In the genomic region with DNA sequence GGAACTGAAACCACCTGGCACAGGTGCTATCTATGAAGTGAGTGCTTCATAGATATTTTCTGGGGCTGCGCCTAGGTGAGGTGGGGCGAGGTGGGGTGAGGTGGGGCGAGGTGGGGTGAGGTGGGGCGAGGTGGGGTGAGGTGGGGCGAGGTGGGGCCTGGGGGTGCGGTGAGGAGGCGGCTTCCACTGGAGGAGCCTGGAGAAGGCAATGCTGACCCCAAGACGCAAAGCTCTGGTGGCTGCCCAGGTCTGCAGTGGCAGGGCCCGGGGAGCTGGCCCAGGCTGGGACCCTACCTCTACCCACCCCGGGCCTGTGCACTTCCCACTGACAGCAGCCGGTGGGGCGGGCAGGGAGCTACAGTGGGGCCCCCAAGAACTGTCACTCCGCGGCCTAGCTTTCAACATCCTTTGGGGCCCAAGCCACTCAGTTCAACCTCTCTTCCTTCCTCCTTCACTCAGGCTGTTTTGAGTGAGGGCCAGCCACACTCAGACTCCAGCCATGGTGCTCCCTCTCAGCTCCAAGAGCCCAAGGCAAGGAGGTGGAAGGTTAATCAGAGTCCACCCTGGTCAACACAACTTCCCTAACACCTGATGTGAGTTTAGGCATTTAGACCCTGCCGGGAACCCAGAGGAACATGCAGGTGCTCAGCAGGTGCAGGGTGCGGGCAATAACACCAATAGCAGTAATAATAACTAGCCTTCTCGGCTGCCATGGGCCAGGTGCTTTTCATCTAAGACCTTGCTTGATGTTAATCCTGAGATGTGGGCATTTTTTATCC, we compare ENCODE assay signal across 10 cellular contexts.
DNase-seq lines count a peak whose midpoint lies in the region; ATAC-seq, FAIRE-seq and TF ChIP-seq lines count a peak whose summit lies in the region.
"Had no signal": no experiment of that assay in that cellular context is flagged by ENCODE, and none has a peak within 500 bp of the region (broad histone marks: within the 10 kb centered on the region; RNA-seq: fewer than 3 reads in every experiment).

No MANE protein-coding gene starts in this region.

- no peaks in the 10 kb centered on the region for H3K79me2 ChIP-seq in OCI-LY1 (ENCODE audit: insufficient read depth, low read length)
- H3K79me2 ChIP-seq in K562 (ENCODE audit: control insufficient read depth, insufficient read depth, low read length), result no peaks in the 10 kb centered on the region

- ATAC-seq in K562 (no peak), GM18870 (IDR thresholded peaks at IDR 0.05; ENCODE audit: unreplicated experiment) (no peak), HG03097 (IDR thresholded peaks at IDR 0.05; ENCODE audit: low FRiP score, unreplicated experiment) (no peak)

- no peak for TF ChIP-seq EP300 in K562 (IDR thresholded peaks at IDR 0.05; ENCODE audit: low read length)

- TF ChIP-seq CTCF in GM10248 (IDR thresholded peaks at IDR 0.05; ENCODE audit: control extremely low read depth, extremely low read depth, low read depth, missing control alignments) (no peak), OCI-LY1 (IDR thresholded peaks at IDR 0.05; ENCODE audit: low read length) (no peak), K562 (IDR thresholded peaks at IDR 0.05 in 2 of 3, conservative IDR thresholded peaks at IDR 0.05 in 1 of 3; ENCODE audit: insufficient read depth in 2 of 3, low read depth in 1 of 3, low read length in 3 of 3) (no peak), neutrophil (IDR thresholded peaks at IDR 0.05) (no peak)

- intact Hi-C loops in K562 (cut with micrococcal nuclease), result loop anchor here (5.0 kb wide), 1 partner anchor 305 kb away; no protein-coding TSS in a partner anchor

- peak; percentile 56 for DNase-seq in GM10248 (ENCODE audit: extremely low spot score)
- no peak for DNase-seq in K562 (ENCODE audit: extremely low read depth in 1 of 4, low spot score in 3 of 4)
- DNase-seq in NCI-H2107 treated with DMSO at 0.1 percent for 48 hours (lab: John Stamatoyannopoulos, UW; ENCODE audit: unreplicated experiment), result no peak
- no peak for DNase-seq in dedifferentiated amniotic fluid mesenchymal stem cell (ENCODE audit: extremely low spot score)
- DNase-seq: Karpas-422 had no signal

- in situ Hi-C loops in K562 (cut with MboI), result loop anchor here (10.0 to 25.0 kb wide), 2 partner anchors 295 to 352 kb away; no protein-coding TSS in a partner anchor

- CTCF ChIA-PET in GM10248 (lab: Yijun Ruan, JAX) (interaction anchor here (0.9 to 12.5 kb wide), 10 partner anchors 16 to 476 kb away, joined by 3 to 169 read pairs (median 4); a partner anchor contains a TSS), K562 (lab: Yijun Ruan, JAX; ENCODE audit: low intra/inter-chr PET ratio) (no interaction called here)

- H3K9me1 ChIP-seq in K562 (ENCODE audit: control insufficient read depth, insufficient read depth, low read length), result peaks cover 5% of the 10 kb centered on the region

- peaks cover 15% of the 10 kb centered on the region; the same call in 1 of the 2 replicates for H3F3A ChIP-seq in OCI-LY1 (ENCODE audit: insufficient read depth, low read length)

- peak overlapping the region; percentile 37 for H3K4me2 ChIP-seq in OCI-LY1 (ENCODE audit: low read length)
- no peak overlapping the region for H3K4me2 ChIP-seq in K562 (ENCODE audit: insufficient read depth, low read length)
- H3K4me2 ChIP-seq: smooth muscle cell had no signal

- no TSS peak for BruUV-seq in K562 (replicated peaks; lab: Mats Ljungman, UMichigan)

- H2AFZ ChIP-seq in OCI-LY1 (ENCODE audit: low read length), result no peak overlapping the region
- H2AFZ ChIP-seq in K562 (ENCODE audit: low read depth, low read length), result no peak overlapping the region

- H3K4me1 ChIP-seq in OCI-LY1 (ENCODE audit: insufficient read depth, low read length, severe bottlenecking) (peaks cover 100% of the 10 kb centered on the region), K562 (replicated peaks in 1 of 2; ENCODE audit: control insufficient read depth in 2 of 2, insufficient read depth in 2 of 2, low read length in 2 of 2) (peaks cover 30 to 46% of the 10 kb centered on the region in 2 experiments; a peak in 4 of 5 replicates), neutrophil (ENCODE audit: control insufficient read depth in 1 of 2, insufficient read depth in 1 of 2, low read depth in 1 of 2, low read length in 1 of 2) (peaks cover 98 to 99% of the 10 kb centered on the region in 2 experiments)

- POLR2A ChIA-PET in GM10248 (lab: Yijun Ruan, JAX), result no interaction called here
- POLR2A ChIA-PET in K562 (lab: Yijun Ruan, JAX), result interaction anchor here (0.7 to 1.2 kb wide), 4 partner anchors 8 to 108 kb away, joined by 3 to 4 read pairs (median 4); no protein-coding TSS in a partner anchor

- no peak for FAIRE-seq in K562 (lab: Jason Lieb, UNC)

- H3K27me3 ChIP-seq in OCI-LY1 (ENCODE audit: insufficient read depth, low read length) (no peaks in the 10 kb centered on the region), K562 (ENCODE audit: control insufficient read depth in 2 of 2, insufficient read depth in 2 of 2, low read length in 2 of 2) (no peaks in the 10 kb centered on the region), neutrophil (no peaks in the 10 kb centered on the region)

- no peaks in the 10 kb centered on the region for H4K20me1 ChIP-seq in OCI-LY1 (ENCODE audit: insufficient read depth, low read length)
- H4K20me1 ChIP-seq in K562 (replicated peaks; ENCODE audit: control insufficient read depth, insufficient read depth, low read length), result no peaks in the 10 kb centered on the region

- peak overlapping the region; percentile 80 for H3K9ac ChIP-seq in OCI-LY1 (ENCODE audit: low read length)
- no peak overlapping the region for H3K9ac ChIP-seq in K562 (ENCODE audit: insufficient read depth in 1 of 2, low read depth in 2 of 2, low read length in 2 of 2)

- H3K9me3 ChIP-seq in OCI-LY1 (ENCODE audit: low read length) (no peaks in the 10 kb centered on the region), K562 (replicated peaks; ENCODE audit: control insufficient read depth, insufficient read depth, low read depth, low read length) (no peaks in the 10 kb centered on the region), neutrophil (no peaks in the 10 kb centered on the region)

- peak overlapping the region; percentile 100 for H3K27ac ChIP-seq in OCI-LY1 (ENCODE audit: low read depth, low read length, poor library complexity, severe bottlenecking)
- H3K27ac ChIP-seq in K562 (ENCODE audit: extremely low read depth, low read depth, low read length), result no peak overlapping the region
- peak overlapping the region; percentile 99 for H3K27ac ChIP-seq in neutrophil

- peak overlapping the region; percentile 22 for H3K4me3 ChIP-seq in OCI-LY1 (ENCODE audit: low read depth, low read length, poor library complexity, severe bottlenecking)
- H3K4me3 ChIP-seq in K562, result no peak overlapping the region
- peak overlapping the region; percentile 42 to 51 for H3K4me3 ChIP-seq in neutrophil (ENCODE audit: low read depth in 1 of 2, low read length in 1 of 2)
- H3K4me3 ChIP-seq: smooth muscle cell had no signal

- 87% methylated on average over 8 of the region's 17 CpGs for WGBS in K562 (ENCODE audit: insufficient coverage, low coverage, missing lambda C conversion rate)

- TF ChIP-seq POLR2A in K562 (conservative IDR thresholded peaks at IDR 0.05), result no peak

- no peaks in the 10 kb centered on the region for H3K36me3 ChIP-seq in OCI-LY1 (ENCODE audit: insufficient read depth, low read length)
- H3K36me3 ChIP-seq in K562 (ENCODE audit: control insufficient read depth, insufficient read depth, low read length), result no peaks in the 10 kb centered on the region
- no peaks in the 10 kb centered on the region for H3K36me3 ChIP-seq in neutrophil

- H3K9me2 ChIP-seq in OCI-LY1 (ENCODE audit: low read depth, low read length), result no peaks in the 10 kb centered on the region

- TF ChIP-seq RAD21 in K562 (CRISPR knock-in tag; conservative IDR thresholded peaks at IDR 0.05 in 1 of 2, IDR thresholded peaks at IDR 0.05 in 1 of 2), result no peak

TF ChIP-seq in K562, 482 proteins besides CTCF, POLR2A, EP300 and RAD21:
- TF ChIP-seq U2AF1 (optimal IDR thresholded peaks at IDR 0.05; ENCODE audit: low read depth, low read length) (no peak), PHF20 (IDR thresholded peaks at IDR 0.05; ENCODE audit: partially characterized antibody) (no peak), ZNF263 (CRISPR knock-in tag; IDR thresholded peaks at IDR 0.05; ENCODE audit: borderline replicate concordance) (0 out of 2 replicates have a peak, but pooled peaks have one; percentile 19), SAP30 (IDR thresholded peaks at IDR 0.05; ENCODE audit: borderline replicate concordance, insufficient read depth, low read depth, low read length, poor library complexity, severe bottlenecking) (no peak), CBX1 (IDR thresholded peaks at IDR 0.05; ENCODE audit: low read depth) (no peak)
- TF ChIP-seq, protein P1, sequence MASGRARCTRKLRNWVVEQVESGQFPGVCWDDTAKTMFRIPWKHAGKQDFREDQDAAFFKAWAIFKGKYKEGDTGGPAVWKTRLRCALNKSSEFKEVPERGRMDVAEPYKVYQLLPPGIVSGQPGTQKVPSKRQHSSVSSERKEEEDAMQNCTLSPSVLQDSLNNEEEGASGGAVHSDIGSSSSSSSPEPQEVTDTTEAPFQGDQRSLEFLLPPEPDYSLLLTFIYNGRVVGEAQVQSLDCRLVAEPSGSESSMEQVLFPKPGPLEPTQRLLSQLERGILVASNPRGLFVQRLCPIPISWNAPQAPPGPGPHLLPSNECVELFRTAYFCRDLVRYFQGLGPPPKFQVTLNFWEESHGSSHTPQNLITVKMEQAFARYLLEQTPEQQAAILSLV (tag; IDR thresholded peaks at IDR 0.05), result no peak
